22 cellular contexts compared by ENCODE assay signal in the genomic region with DNA sequence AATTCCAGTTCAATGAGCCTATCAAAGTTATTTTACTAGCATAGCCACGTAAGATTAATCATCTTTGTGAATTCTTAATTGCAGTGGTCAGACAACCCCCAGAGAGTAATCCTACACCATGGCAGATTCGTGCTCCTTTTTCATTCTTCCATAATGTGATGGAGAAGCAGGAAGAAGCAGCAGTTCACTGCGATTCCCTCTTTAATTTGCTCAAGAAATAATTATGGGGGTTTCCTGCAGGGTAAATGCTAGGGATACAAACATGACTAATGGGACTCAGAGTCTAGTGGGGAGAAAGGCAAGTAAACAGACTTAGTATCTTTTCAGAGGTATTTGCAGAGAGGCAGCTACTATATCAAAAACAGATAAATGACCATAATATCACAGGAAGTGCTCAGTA.
DNase-seq lines count a peak whose midpoint lies in the region; ATAC-seq and TF ChIP-seq lines count a peak whose summit lies in the region.
"Had no signal": no experiment of that assay in that cellular context is flagged by ENCODE, and none has a peak within 500 bp of the region (broad histone marks: within the 10 kb centered on the region; RNA-seq: fewer than 3 reads in every experiment).

No MANE protein-coding gene starts in this region.

- H3K4me3 ChIP-seq in osteoblast (ENCODE audit: insufficient read depth, low read length) (no peak overlapping the region), tibial nerve (no peak overlapping the region)
- H3K4me3 ChIP-seq: BLaER1 treated with 17β-estradiol and CSF1 and Interleukin-3, amounts not matched to agents 10 nM and 100 nM; GM23248; MG63; SJSA1 had no signal

- TF ChIP-seq CTCF in osteoblast (IDR thresholded peaks at IDR 0.05; ENCODE audit: extremely low read depth, low read depth, low read length), result no peak
- no peak for TF ChIP-seq CTCF in tibial nerve (IDR thresholded peaks at IDR 0.05)

- H4K20me1 ChIP-seq in osteoblast (ENCODE audit: insufficient read depth, low read length), result no peaks in the 10 kb centered on the region
- H4K20me1 ChIP-seq: BLaER1 treated with 17β-estradiol and CSF1 and Interleukin-3, amounts not matched to agents 10 nM and 100 nM had no signal

- WGBS in tibial nerve, 2 donors, result 51 to 60% methylated on average over 3 of the region's 3 CpGs

- H3K36me3 Mint-ChIP-seq in effector memory CD8-positive, alpha-beta T cell (ENCODE audit: insufficient read depth), result no peaks in the 10 kb centered on the region
- H3K36me3 Mint-ChIP-seq: CD4-positive, alpha-beta memory T cell had no signal

- no peak overlapping the region for H2AFZ ChIP-seq in osteoblast (ENCODE audit: low read length)
- H2AFZ ChIP-seq: GM23248 had no signal

- H3K36me3 ChIP-seq in osteoblast (ENCODE audit: insufficient read depth, low read length) (no peaks in the 10 kb centered on the region), tibial nerve (no peaks in the 10 kb centered on the region)
- H3K36me3 ChIP-seq: BLaER1 treated with 17β-estradiol and CSF1 and Interleukin-3, amounts not matched to agents 10 nM and 100 nM; MG63; SJSA1 had no signal

- H3K27ac ChIP-seq in osteoblast (ENCODE audit: low read depth, low read length) (no peak overlapping the region), tibial nerve (no peak overlapping the region)
- H3K27ac ChIP-seq: BLaER1 treated with 17β-estradiol and CSF1 and Interleukin-3, amounts not matched to agents 10 nM and 100 nM; GM23248; SJSA1 had no signal

- no peak overlapping the region for H3K27ac Mint-ChIP-seq in effector memory CD8-positive, alpha-beta T cell
- H3K27ac Mint-ChIP-seq: CD4-positive, alpha-beta memory T cell; H9 had no signal

- H3K4me1 ChIP-seq in osteoblast (ENCODE audit: insufficient read depth, low read length), result no peaks in the 10 kb centered on the region
- no peaks in the 10 kb centered on the region for H3K4me1 ChIP-seq in tibial nerve
- H3K4me1 ChIP-seq: BLaER1 treated with 17β-estradiol and CSF1 and Interleukin-3, amounts not matched to agents 10 nM and 100 nM; SJSA1 had no signal

- peaks cover 50 to 58% of the 10 kb centered on the region in 2 donors for H3K27me3 Mint-ChIP-seq in effector memory CD8-positive, alpha-beta T cell

- DNase-seq in NCI-H2029 treated with DMSO at 0.1 percent for 48 hours (lab: John Stamatoyannopoulos, UW) (peak; percentile 30), NCI-H2029 (lab: John Stamatoyannopoulos, UW) (no peak), NCI-H146 treated with DMSO at 0.1 percent for 48 hours (lab: John Stamatoyannopoulos, UW; ENCODE audit: unreplicated experiment) (peak; percentile 97), NCI-H748 (lab: John Stamatoyannopoulos, UW; ENCODE audit: unreplicated experiment) (peak; percentile 96), osteoblast (ENCODE audit: insufficient read length, low spot score, missing footprints) (peak; percentile 37), D341Med (ENCODE audit: low spot score) (no peak), tibial nerve (ENCODE audit: low spot score in 2 of 2) (no peak)
- DNase-seq in effector memory CD8-positive, alpha-beta T cell, result no peak
- DNase-seq: 8988T; CD4-positive, alpha-beta memory T cell; GM23248; H9; MG63; NCI-H1694; NCI-H2171 treated with DMSO at 0.1 percent for 48 hours; NCI-H510A; NCI-H82; OCI-M1; T-helper 1 cell had no signal

- no peaks in the 10 kb centered on the region for H3K9me3 ChIP-seq in osteoblast (ENCODE audit: low read depth, low read length)
- no peaks in the 10 kb centered on the region for H3K9me3 ChIP-seq in tibial nerve
- H3K9me3 ChIP-seq: BLaER1 treated with 17β-estradiol and CSF1 and Interleukin-3, amounts not matched to agents 10 nM and 100 nM; MG63; SJSA1 had no signal

- ATAC-seq in effector memory CD8-positive, alpha-beta T cell (replicated peaks), result no peak
- ATAC-seq: Right ventricle myocardium inferior had no signal

- H3K4me1 Mint-ChIP-seq in effector memory CD8-positive, alpha-beta T cell (ENCODE audit: low read depth in 2 of 2), result no peaks in the 10 kb centered on the region
- H3K4me1 Mint-ChIP-seq: CD4-positive, alpha-beta memory T cell; H9 had no signal

- H3K79me2 ChIP-seq in osteoblast (ENCODE audit: insufficient read depth, low read length), result no peaks in the 10 kb centered on the region

- H3K27me3 ChIP-seq in osteoblast (ENCODE audit: insufficient read depth, low read length), result peaks cover 9% of the 10 kb centered on the region
- no peaks in the 10 kb centered on the region for H3K27me3 ChIP-seq in tibial nerve
- H3K27me3 ChIP-seq: BLaER1 treated with 17β-estradiol and CSF1 and Interleukin-3, amounts not matched to agents 10 nM and 100 nM; SJSA1 had no signal

- TF ChIP-seq POLR2A in tibial nerve (IDR thresholded peaks at IDR 0.05), result no peak

- H3K4me2 ChIP-seq in osteoblast (ENCODE audit: insufficient read depth, low read length), result no peak overlapping the region
- H3K4me2 ChIP-seq: BLaER1 treated with 17β-estradiol and CSF1 and Interleukin-3, amounts not matched to agents 10 nM and 100 nM had no signal

- TF ChIP-seq EP300 in tibial nerve (IDR thresholded peaks at IDR 0.05), result no peak

- H3K9me3 Mint-ChIP-seq in effector memory CD8-positive, alpha-beta T cell, result no peaks in the 10 kb centered on the region
- H3K9me3 Mint-ChIP-seq: H9 had no signal

- no peak overlapping the region for H3K4me3 Mint-ChIP-seq in effector memory CD8-positive, alpha-beta T cell
- H3K4me3 Mint-ChIP-seq: CD4-positive, alpha-beta memory T cell; H9 had no signal

Comparison
In these comparisons a context has a peak if more than half of its experiments do, and no peak if none do; other contexts are left out.
1. DNase-seq: peak in NCI-H2029 treated with DMSO at 0.1 percent for 48 hours (single experiment), NCI-H146 treated with DMSO at 0.1 percent for 48 hours (single experiment), NCI-H748 (single experiment) and osteoblast (single experiment); none in NCI-H2029 (single experiment), effector memory CD8-positive, alpha-beta T cell (0 of 3), D341Med (single experiment) and tibial nerve (0 of 2).